Comparison of ENCODE assay signal across 8 cellular contexts in genomic region chr21:31580866-31581276, GRCh38.
DNase-seq lines count a peak whose midpoint lies in the region; ATAC-seq and TF ChIP-seq lines count a peak whose summit lies in the region.

No MANE protein-coding gene starts in this region.

- ATAC-seq in GM19025 (IDR thresholded peaks at IDR 0.05; ENCODE audit: low read depth, unreplicated experiment), result peak; percentile 55

- H3K36me3 ChIP-seq in BE2C (no peaks in the 10 kb centered on the region), SJCRH30 (no peaks in the 10 kb centered on the region), uterus (no peaks in the 10 kb centered on the region)

- intact Hi-C loops in uterus (cut with DNase I; ENCODE audit: low total_unique reads), result no loop called here

- H3K4me3 ChIP-seq in BE2C (ENCODE audit: low read depth, low read length) (no peak overlapping the region), LNCaP clone FGC (ENCODE audit: low read depth, low read length) (no peak overlapping the region), SJCRH30 (no peak overlapping the region), uterus (no peak overlapping the region)

- H3K9me3 ChIP-seq in BE2C, result no peaks in the 10 kb centered on the region
- no peaks in the 10 kb centered on the region for H3K9me3 ChIP-seq in SJCRH30 (replicated peaks)
- H3K9me3 ChIP-seq in uterus, result no peaks in the 10 kb centered on the region

- no peak for TF ChIP-seq POLR2A in uterus (IDR thresholded peaks at IDR 0.05)

- H3K4me1 ChIP-seq in BE2C (no peaks in the 10 kb centered on the region), SJCRH30 (no peaks in the 10 kb centered on the region), uterus (no peaks in the 10 kb centered on the region)

- H3K36me3 Mint-ChIP-seq in progenitor cell of endocrine pancreas (ENCODE audit: insufficient read depth), result no peaks in the 10 kb centered on the region

- peak; percentile 97 for TF ChIP-seq CTCF in BE2C (IDR thresholded peaks at IDR 0.05; ENCODE audit: low read depth, low read length)
- peak; percentile 85 for TF ChIP-seq CTCF in LNCaP clone FGC (IDR thresholded peaks at IDR 0.05; ENCODE audit: control insufficient read depth, extremely low read depth, insufficient read depth)
- peak; percentile 86 for TF ChIP-seq CTCF in progenitor cell of endocrine pancreas (IDR thresholded peaks at IDR 0.05; ENCODE audit: unreplicated experiment)
- peak; percentile 68 to 75 (median 72) for TF ChIP-seq CTCF in uterus (IDR thresholded peaks at IDR 0.05)

- no peaks in the 10 kb centered on the region for H3K9me3 Mint-ChIP-seq in progenitor cell of endocrine pancreas (ENCODE audit: low read depth)

- no peaks in the 10 kb centered on the region for H3K27me3 ChIP-seq in BE2C
- no peaks in the 10 kb centered on the region for H3K27me3 ChIP-seq in SJCRH30
- H3K27me3 ChIP-seq in uterus, result no peaks in the 10 kb centered on the region

- peaks cover 17% of the 10 kb centered on the region for H3K27me3 Mint-ChIP-seq in progenitor cell of endocrine pancreas

- peaks cover 4% of the 10 kb centered on the region for H3K4me1 Mint-ChIP-seq in progenitor cell of endocrine pancreas (ENCODE audit: low read depth)

- DNase-seq in BE2C, result peak; percentile 82
- DNase-seq in LNCaP clone FGC (ENCODE audit: low read depth), result no peak
- peak; percentile 58 to 87 for DNase-seq in SJCRH30
- peak; percentile 90 for DNase-seq in activated effector memory CD4-positive, alpha-beta T cell treated with anti-CD3 and anti-CD28 coated beads, Interleukin-2, amount 50 U/mL, for 16 hours
- peak; percentile 65 for DNase-seq in globus pallidus (ENCODE audit: low spot score)
- DNase-seq in progenitor cell of endocrine pancreas (ENCODE audit: low spot score, unreplicated experiment), result peak; percentile 62
- DNase-seq in uterus, result peak; percentile 41 to 55

- H3K27ac Mint-ChIP-seq in progenitor cell of endocrine pancreas, result peak overlapping the region; percentile 17

- no peak overlapping the region for H3K27ac ChIP-seq in SJCRH30
- H3K27ac ChIP-seq in uterus, result no peak overlapping the region

- no peak overlapping the region for H3K4me3 Mint-ChIP-seq in progenitor cell of endocrine pancreas (ENCODE audit: low read depth)
